Comparison of ENCODE assay signal across 14 cellular contexts in the genomic region with DNA sequence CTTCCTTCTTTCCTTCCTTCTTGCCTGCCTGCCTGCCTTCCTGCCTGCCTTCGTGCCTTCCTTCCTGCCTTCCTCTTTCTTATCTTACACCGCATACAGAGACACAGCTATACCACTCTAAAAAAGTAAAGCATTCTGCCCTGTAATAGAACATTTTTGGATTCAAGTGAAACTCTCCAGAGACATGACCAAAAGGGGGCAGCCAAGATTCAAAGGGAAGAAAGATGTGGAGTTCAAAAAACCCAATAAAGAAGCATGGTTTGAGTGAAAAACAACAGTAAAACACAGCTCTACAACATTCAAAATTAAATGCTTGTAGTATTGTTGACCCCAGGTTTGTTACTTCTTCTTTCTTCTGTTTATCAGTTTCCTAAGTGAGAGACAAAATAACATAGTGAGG.
DNase-seq lines count a peak whose midpoint lies in the region; TF ChIP-seq lines count a peak whose summit lies in the region.
"Had no signal": no experiment of that assay in that cellular context is flagged by ENCODE, and none has a peak within 500 bp of the region (broad histone marks: within the 10 kb centered on the region; RNA-seq: fewer than 3 reads in every experiment).

No MANE protein-coding gene starts in this region.

- H3K36me3 ChIP-seq in HAP-1 (replicated peaks) (no peaks in the 10 kb centered on the region), ovary (no peaks in the 10 kb centered on the region)
- H3K36me3 ChIP-seq: thyroid gland had no signal

- H3K27me3 Mint-ChIP-seq in immature natural killer cell (ENCODE audit: low read depth in 3 of 3) = no peaks in the 10 kb centered on the region
- no peaks in the 10 kb centered on the region for H3K27me3 Mint-ChIP-seq in activated CD4-positive, alpha-beta T cell treated with anti-CD3 and anti-CD28 coated beads, Interleukin-2, amount 10 ng/mL, durations not matched to agents 24 days and 14 days

- H3K9me3 ChIP-seq in HAP-1 = no peaks in the 10 kb centered on the region; the same call in 1 of the 2 replicates
- no peaks in the 10 kb centered on the region for H3K9me3 ChIP-seq in ovary
- H3K9me3 ChIP-seq: thyroid gland had no signal

- H3K4me3 ChIP-seq in HAP-1 (no peak overlapping the region), fibroblast of pulmonary artery (replicated peaks; ENCODE audit: low read depth, low read length) (no peak overlapping the region), ovary (no peak overlapping the region)
- H3K4me3 ChIP-seq: PC-9, thyroid gland had no signal

- TF ChIP-seq EP300 in ovary (IDR thresholded peaks at IDR 0.05) = no peak

- H3K4me3 Mint-ChIP-seq in immature natural killer cell = no peak overlapping the region
- H3K4me3 Mint-ChIP-seq in activated CD4-positive, alpha-beta T cell treated with anti-CD3 and anti-CD28 coated beads, Interleukin-2, amount 10 ng/mL, durations not matched to agents 24 days and 14 days = no peak overlapping the region

- H3K4me1 ChIP-seq in HAP-1 = no peaks in the 10 kb centered on the region; the same call in 1 of the 2 replicates
- no peaks in the 10 kb centered on the region for H3K4me1 ChIP-seq in ovary (ENCODE audit: insufficient read depth)
- H3K4me1 ChIP-seq: thyroid gland had no signal

- no peak overlapping the region for H3K27ac ChIP-seq in ovary
- H3K27ac ChIP-seq: PC-9, thyroid gland had no signal

- peak; percentile 3 for TF ChIP-seq CTCF in fibroblast of pulmonary artery (IDR thresholded peaks at IDR 0.05; ENCODE audit: low read length, missing control alignments)
- no peak for TF ChIP-seq CTCF in ovary (IDR thresholded peaks at IDR 0.05)

- no peak overlapping the region for H3K27ac Mint-ChIP-seq in immature natural killer cell
- H3K27ac Mint-ChIP-seq in activated CD4-positive, alpha-beta T cell treated with anti-CD3 and anti-CD28 coated beads, Interleukin-2, amount 10 ng/mL, durations not matched to agents 24 days and 14 days = no peak overlapping the region

- peaks cover 0 to 54% (median 22%) of the 10 kb centered on the region in 6 donors for H3K9me3 Mint-ChIP-seq in immature natural killer cell
- H3K9me3 Mint-ChIP-seq in activated CD4-positive, alpha-beta T cell treated with anti-CD3 and anti-CD28 coated beads, Interleukin-2, amount 10 ng/mL, durations not matched to agents 24 days and 14 days = peaks cover 8% of the 10 kb centered on the region

- DNase-seq in A172 (ENCODE audit: low spot score) (peak; percentile 52), HAP-1 (ENCODE audit: low spot score in 2 of 2) (peak; percentile 17 to 40), NCI-H748 (lab: John Stamatoyannopoulos, UW; ENCODE audit: unreplicated experiment) (peak; percentile 73), fibroblast of pulmonary artery (ENCODE audit: low read depth) (peak; percentile 2), immature natural killer cell (no peak), putamen (ENCODE audit: low spot score) (no peak), ovary (no peak)
- no peak for DNase-seq in activated CD4-positive, alpha-beta T cell treated with anti-CD3 and anti-CD28 coated beads, Interleukin-2, amount 10 ng/mL, durations not matched to agents 24 days and 14 days
- DNase-seq: activated T-cell treated with anti-CD3 and anti-CD28 coated beads for 4 hours, HCEC 1CT, hypothalamus, midbrain, PC-9, thyroid gland had no signal

- H3K4me1 Mint-ChIP-seq in immature natural killer cell = no peaks in the 10 kb centered on the region
- no peaks in the 10 kb centered on the region for H3K4me1 Mint-ChIP-seq in activated CD4-positive, alpha-beta T cell treated with anti-CD3 and anti-CD28 coated beads, Interleukin-2, amount 10 ng/mL, durations not matched to agents 24 days and 14 days

- TF ChIP-seq POLR2A in ovary (IDR thresholded peaks at IDR 0.05) = no peak

- peaks cover 0 to under 1% (median 0%) of the 10 kb centered on the region in 3 donors for H3K36me3 Mint-ChIP-seq in immature natural killer cell
- H3K36me3 Mint-ChIP-seq in activated CD4-positive, alpha-beta T cell treated with anti-CD3 and anti-CD28 coated beads, Interleukin-2, amount 10 ng/mL, durations not matched to agents 24 days and 14 days (ENCODE audit: low read depth) = no peaks in the 10 kb centered on the region

- WGBS in ovary, 3 donors = 51 to 61% (median 54%) methylated on average over 2 of the region's 2 CpGs

- intact Hi-C loops in activated CD4-positive, alpha-beta T cell treated with anti-CD3 and anti-CD28 coated beads, Interleukin-2, amount 10 ng/mL, durations not matched to agents 24 days and 14 days (cut with micrococcal nuclease) = no loop called here
- intact Hi-C loops in ovary (cut with DNase I) = no loop called here

- in situ Hi-C loops in HAP-1 (cut with MboI; ENCODE audit: low sequenced_read_pairs) = no loop called here

- H3K27me3 ChIP-seq in HAP-1 (ENCODE audit: low read depth) = no peaks in the 10 kb centered on the region
- no peaks in the 10 kb centered on the region for H3K27me3 ChIP-seq in ovary
- H3K27me3 ChIP-seq: thyroid gland had no signal

Comparison
In these comparisons a context has a peak if more than half of its experiments do, and no peak if none do; other contexts are left out.
1. DNase-seq: peak in A172 (single experiment), HAP-1 (2 of 2), NCI-H748 (single experiment) and fibroblast of pulmonary artery (single experiment); none in immature natural killer cell (0 of 3), putamen (single experiment), activated CD4-positive, alpha-beta T cell treated with anti-CD3 and anti-CD28 coated beads, Interleukin-2, amount 10 ng/mL, durations not matched to agents 24 days and 14 days (single experiment) and ovary (0 of 5).